In the genomic region with DNA sequence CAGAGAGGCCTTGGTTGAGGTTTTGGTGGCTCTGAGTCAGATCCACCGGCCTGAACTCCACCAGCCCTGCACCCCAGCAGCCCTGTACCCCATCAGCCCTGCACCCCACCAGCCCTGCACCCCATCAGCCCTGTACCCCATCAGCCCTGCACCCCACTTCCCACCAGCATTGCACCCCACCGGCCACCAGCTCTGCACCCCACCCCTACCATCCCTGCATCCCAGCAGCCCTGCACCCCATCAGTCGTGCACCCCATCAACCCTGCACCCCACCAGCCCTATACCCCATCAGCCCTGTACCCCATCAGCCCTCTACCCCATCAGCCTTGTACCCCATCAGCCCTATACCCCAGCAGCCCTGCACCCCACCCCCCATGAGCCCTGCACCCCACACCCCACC, we compare ENCODE assay signal across 8 cellular contexts.
"Had no signal": no experiment of that assay in that cellular context is flagged by ENCODE, and none has a peak within 500 bp of the region (broad histone marks: within the 10 kb centered on the region; RNA-seq: fewer than 3 reads in every experiment).

No MANE protein-coding gene starts in this region.

- H3K4me3 ChIP-seq: GM12878 had no signal

- DNase-seq: GDM1, GF-D8 had no signal

- ATAC-seq: GM12878 had no signal

- FAIRE-seq: G401.6, GM12878, GM12891, GM12892, GM18507, GM19239 had no signal
